1 cellular context compared by ENCODE assay signal in genomic region chr16:71467810-71468209, GRCh38.
TF ChIP-seq lines count a peak whose summit lies in the region.

No MANE protein-coding gene starts in this region.

TF ChIP-seq in K562, 482 proteins besides CTCF, POLR2A, EP300 and RAD21 (continued from another document and continues in another):
- no peak for TF ChIP-seq SREBF2 (CRISPR knock-in tag; IDR thresholded peaks at IDR 0.05)
- TF ChIP-seq TGIF2 (CRISPR knock-in tag; IDR thresholded peaks at IDR 0.05) = peak; percentile 88; the same call in 1 of the 2 replicates
- peak; percentile 96 for TF ChIP-seq ZNF395 (CRISPR knock-in tag; IDR thresholded peaks at IDR 0.05)
- peak; percentile 88 for TF ChIP-seq NR3C1 (CRISPR knock-in tag; IDR thresholded peaks at IDR 0.05)
- TF ChIP-seq TOE1 (IDR thresholded peaks at IDR 0.05; ENCODE audit: borderline replicate concordance) = no peak
- 0 out of 2 replicates have a peak, but pooled peaks have one; percentile 78 for TF ChIP-seq TOE1 (CRISPR knock-in tag; IDR thresholded peaks at IDR 0.05; ENCODE audit: borderline replicate concordance, low read depth)
- peak; percentile 79; the same call in 1 of the 2 replicates for TF ChIP-seq BACH1 (tag; IDR thresholded peaks at IDR 0.05)
- 0 out of 2 replicates have a peak, but pooled peaks have one; percentile 56 for TF ChIP-seq AFF4 (CRISPR knock-in tag; IDR thresholded peaks at IDR 0.05)
- no peak for TF ChIP-seq PCBP1 (IDR thresholded peaks at IDR 0.05; ENCODE audit: low read depth, low read length, poor library complexity, severe bottlenecking)
- TF ChIP-seq CREB3 (tag; conservative IDR thresholded peaks at IDR 0.05; ENCODE audit: low read depth) = 0 out of 2 replicates have a peak, but pooled peaks have one; percentile 68
- peak; percentile 85; the same call in 1 of the 2 replicates for TF ChIP-seq SREBF1 (IDR thresholded peaks at IDR 0.05; ENCODE audit: borderline replicate concordance, low read depth, low read length)
- TF ChIP-seq NFE2 (IDR thresholded peaks at IDR 0.05; ENCODE audit: low read depth) = no peak
- TF ChIP-seq MIER1 (IDR thresholded peaks at IDR 0.05; ENCODE audit: low read depth) = peak; percentile 99
- TF ChIP-seq USF2 (CRISPR knock-in tag; IDR thresholded peaks at IDR 0.05) = peak; percentile 35; the same call in 1 of the 2 replicates
- TF ChIP-seq SRF (CRISPR knock-in tag; IDR thresholded peaks at IDR 0.05) = peak in 1 of 2 experiments; percentile 57; a peak in 1 of 4 replicates
- TF ChIP-seq ZNF175 (CRISPR knock-in tag; IDR thresholded peaks at IDR 0.05; ENCODE audit: low read depth) = peak; percentile 92
- TF ChIP-seq MBD1 (CRISPR knock-in tag; IDR thresholded peaks at IDR 0.05) = no peak
- no peak for TF ChIP-seq ZNF280B (CRISPR knock-in tag; IDR thresholded peaks at IDR 0.05)
- no peak for TF ChIP-seq KAT2B (IDR thresholded peaks at IDR 0.05; ENCODE audit: low read depth, low read length)
- TF ChIP-seq SMAD3 (CRISPR knock-in tag; conservative IDR thresholded peaks at IDR 0.05) = 0 out of 2 replicates have a peak, but pooled peaks have one; percentile 19
- TF ChIP-seq MXI1 (IDR thresholded peaks at IDR 0.05; ENCODE audit: low read depth, low read length) = 0 out of 2 replicates have a peak, but pooled peaks have one; percentile 49
- no peak for TF ChIP-seq RBM22 (IDR thresholded peaks at IDR 0.05; ENCODE audit: low read depth, low read length, poor library complexity, severe bottlenecking)
- peak; percentile 54 for TF ChIP-seq ZNF146 (CRISPR knock-in tag; IDR thresholded peaks at IDR 0.05; ENCODE audit: unreplicated experiment)
- no peak for TF ChIP-seq TEAD4 (IDR thresholded peaks at IDR 0.05; ENCODE audit: low read length)
- TF ChIP-seq TEAD4 (CRISPR knock-in tag; IDR thresholded peaks at IDR 0.05; ENCODE audit: borderline replicate concordance) = 0 out of 2 replicates have a peak, but pooled peaks have one; percentile 46
- TF ChIP-seq ZNF511 (CRISPR knock-in tag; IDR thresholded peaks at IDR 0.05) = peak; percentile 98
- no peak for TF ChIP-seq RNF2 (IDR thresholded peaks at IDR 0.05)
- no peak for TF ChIP-seq CC2D1A (IDR thresholded peaks at IDR 0.05)
- peak; percentile 85 for TF ChIP-seq ZBTB40 (IDR thresholded peaks at IDR 0.05)
- TF ChIP-seq ZBTB40 (CRISPR knock-in tag; IDR thresholded peaks at IDR 0.05) = peak; percentile 65; the same call in 1 of the 2 replicates
- no peak for TF ChIP-seq FOS (IDR thresholded peaks at IDR 0.05; ENCODE audit: extremely low read depth, insufficient read length)
- 0 out of 2 replicates have a peak, but pooled peaks have one; percentile 24 for TF ChIP-seq ZBTB33 (CRISPR knock-in tag; IDR thresholded peaks at IDR 0.05)
- peak in 1 of 3 experiments; percentile 22 for TF ChIP-seq YY1 (IDR thresholded peaks at IDR 0.05; ENCODE audit: borderline replicate concordance in 1 of 3, control insufficient read depth in 1 of 3, extremely low read depth in 1 of 3, insufficient read depth in 3 of 3, insufficient read length in 1 of 3, insufficient replicate concordance in 2 of 3, low read depth in 1 of 3, low read length in 2 of 3)
- TF ChIP-seq PYGO2 (tag; IDR thresholded peaks at IDR 0.05) = 0 out of 2 replicates have a peak, but pooled peaks have one; percentile 34
- no peak for TF ChIP-seq GATA2 (CRISPR knock-in tag; IDR thresholded peaks at IDR 0.05)
